ENCODE assay signal across 1 cellular context in genomic region chr1:110477041-110477440, GRCh38.
TF ChIP-seq lines count a peak whose summit lies in the region.

No MANE protein-coding gene starts in this region.

TF ChIP-seq in HEK293, 187 proteins besides CTCF, POLR2A, EP300 and RAD21 (continued from another document):
- peak; percentile 62; the same call in 1 of the 2 replicates for TF ChIP-seq HIC1 (tag by site-specific recombination; IDR thresholded peaks at IDR 0.05)
- TF ChIP-seq ZNF501 (tag by site-specific recombination; IDR thresholded peaks at IDR 0.05): no peak
- no peak for TF ChIP-seq ZNF292 (tag by site-specific recombination; IDR thresholded peaks at IDR 0.05; ENCODE audit: borderline replicate concordance, low read depth)
- no peak for TF ChIP-seq ZSCAN30 (tag by site-specific recombination; IDR thresholded peaks at IDR 0.05)
- TF ChIP-seq ZNF488 (tag by site-specific recombination; IDR thresholded peaks at IDR 0.05): no peak
- no peak for TF ChIP-seq ZFP3 (tag by site-specific recombination; IDR thresholded peaks at IDR 0.05; ENCODE audit: low read depth)
- TF ChIP-seq ZNF248 (tag by site-specific recombination; IDR thresholded peaks at IDR 0.05): no peak
- no peak for TF ChIP-seq TSHZ1 (tag by site-specific recombination; IDR thresholded peaks at IDR 0.05; ENCODE audit: borderline replicate concordance)
- no peak for TF ChIP-seq ZNF549 (tag by site-specific recombination; IDR thresholded peaks at IDR 0.05)
- 0 out of 2 replicates have a peak, but pooled peaks have one; percentile 20 for TF ChIP-seq ZNF843 (tag by site-specific recombination; IDR thresholded peaks at IDR 0.05)
- TF ChIP-seq ZNF202 (tag by site-specific recombination; IDR thresholded peaks at IDR 0.05; ENCODE audit: borderline replicate concordance): no peak
- TF ChIP-seq ZSCAN18 (tag by site-specific recombination; IDR thresholded peaks at IDR 0.05): no peak
- no peak for TF ChIP-seq PRDM6 (tag by site-specific recombination; IDR thresholded peaks at IDR 0.05)
- peak; percentile 78 for TF ChIP-seq GFI1B (tag by site-specific recombination; IDR thresholded peaks at IDR 0.05)
- TF ChIP-seq TCF7L2 (IDR thresholded peaks at IDR 0.05; ENCODE audit: borderline replicate concordance, low read depth, low read length): no peak
- no peak for TF ChIP-seq ZNF529 (tag by site-specific recombination; IDR thresholded peaks at IDR 0.05; ENCODE audit: insufficient replicate concordance)
- TF ChIP-seq ZFP41 (tag by site-specific recombination; IDR thresholded peaks at IDR 0.05; ENCODE audit: borderline replicate concordance): no peak
- peak; percentile 24; the same call in 1 of the 2 replicates for TF ChIP-seq ZBTB17 (tag by site-specific recombination; IDR thresholded peaks at IDR 0.05)
- no peak for TF ChIP-seq KLF1 (tag by site-specific recombination; IDR thresholded peaks at IDR 0.05)
- TF ChIP-seq ZNF433 (tag by site-specific recombination; IDR thresholded peaks at IDR 0.05; ENCODE audit: low read depth): no peak
- no peak for TF ChIP-seq ZNF555 (tag by site-specific recombination; conservative IDR thresholded peaks at IDR 0.05)
- no peak for TF ChIP-seq ZNF600 (tag by site-specific recombination; IDR thresholded peaks at IDR 0.05)
- TF ChIP-seq PRDM4 (tag by site-specific recombination; IDR thresholded peaks at IDR 0.05): no peak
- TF ChIP-seq ZNF639 (tag by site-specific recombination; IDR thresholded peaks at IDR 0.05): peak; percentile 67; the same call in 1 of the 2 replicates
- peak; percentile 55 for TF ChIP-seq ZNF660 (tag by site-specific recombination; IDR thresholded peaks at IDR 0.05)
- TF ChIP-seq REPIN1 (tag by site-specific recombination; IDR thresholded peaks at IDR 0.05; ENCODE audit: low read depth): no peak
- TF ChIP-seq PRDM1 (tag by site-specific recombination; IDR thresholded peaks at IDR 0.05): peak; percentile 52; the same call in 1 of the 2 replicates
- TF ChIP-seq ZNF266 (tag by site-specific recombination; IDR thresholded peaks at IDR 0.05; ENCODE audit: low read depth): no peak
- no peak for TF ChIP-seq ZNF626 (tag by site-specific recombination; IDR thresholded peaks at IDR 0.05)
- peak; percentile 95 for TF ChIP-seq INSM2 (tag by site-specific recombination; IDR thresholded peaks at IDR 0.05)
- TF ChIP-seq ZXDB (tag by site-specific recombination; IDR thresholded peaks at IDR 0.05): peak; percentile 40; the same call in 1 of the 2 replicates
- no peak for TF ChIP-seq ZNF704 (tag by site-specific recombination; IDR thresholded peaks at IDR 0.05)
- TF ChIP-seq SCRT2 (tag by site-specific recombination; IDR thresholded peaks at IDR 0.05): 0 out of 2 replicates have a peak, but pooled peaks have one; percentile 14
- TF ChIP-seq ZNF280C (tag by site-specific recombination; IDR thresholded peaks at IDR 0.05): no peak
- TF ChIP-seq ZNF510 (tag by site-specific recombination; IDR thresholded peaks at IDR 0.05; ENCODE audit: insufficient replicate concordance): no peak
- no peak for TF ChIP-seq ZFHX2 (tag by site-specific recombination; conservative IDR thresholded peaks at IDR 0.05)
